18 cellular contexts compared by ENCODE assay signal in genomic region chr12:119692410-119692809, GRCh38. TPM values are rescaled to one million over a fixed set of nuclear protein-coding genes. Genes with fewer than 3 reads are reported as not detected.
DNase-seq lines count a peak whose midpoint lies in the region; ATAC-seq, FAIRE-seq and TF ChIP-seq lines count a peak whose summit lies in the region.
"Had no signal": no experiment of that assay in that cellular context is flagged by ENCODE, and none has a peak within 500 bp of the region (broad histone marks: within the 10 kb centered on the region; RNA-seq: fewer than 3 reads in every experiment).

No MANE protein-coding gene starts in this region.

- POLR2A ChIA-PET in endothelial cell of umbilical vein (lab: Charles Lee) (no interaction called here), WTC11 (lab: Charles Lee) (no interaction called here)

- H3K9me1 ChIP-seq in endothelial cell of umbilical vein (replicated peaks; ENCODE audit: control insufficient read depth, extremely low read depth, insufficient read depth, low read length) = no peaks in the 10 kb centered on the region

- CTCF ChIA-PET in endothelial cell of umbilical vein (lab: Charles Lee) (interaction anchor here (1.0 to 1.6 kb wide), 4 partner anchors 11 to 88 kb away, joined by 3 to 6 read pairs (median 4); partner anchors contain the start of gene PRKAB1), WTC11 (lab: Charles Lee) (no interaction called here)

- BruUV-seq in endothelial cell of umbilical vein (replicated peaks; lab: Mats Ljungman, UMichigan) = no TSS peak

- H3K4me1 Mint-ChIP-seq in T-helper 2 cell treated with Interferon-gamma antibody and Interleukin-4, amounts not matched to agents 5 μg/mL and 100 μg/mL, for 36 hours (ENCODE audit: low read depth) = no peaks in the 10 kb centered on the region
- peaks cover 2% of the 10 kb centered on the region; the same call in 1 of the 2 replicates for H3K4me1 Mint-ChIP-seq in WTC11
- H3K4me1 Mint-ChIP-seq: activated CD4-positive, alpha-beta T cell treated with anti-CD3 and anti-CD28 coated beads, Interleukin-2, amount 10 ng/mL, durations not matched to agents 24 days and 14 days had no signal

- no peaks in the 10 kb centered on the region for H3K79me2 ChIP-seq in endothelial cell of umbilical vein (ENCODE audit: control insufficient read depth, insufficient read depth, low read length)

- no peaks in the 10 kb centered on the region for H3K9me3 Mint-ChIP-seq in T-helper 2 cell treated with Interferon-gamma antibody and Interleukin-4, amounts not matched to agents 5 μg/mL and 100 μg/mL, for 36 hours
- H3K9me3 Mint-ChIP-seq in WTC11 = no peaks in the 10 kb centered on the region
- H3K9me3 Mint-ChIP-seq: activated CD4-positive, alpha-beta T cell treated with anti-CD3 and anti-CD28 coated beads, Interleukin-2, amount 10 ng/mL, durations not matched to agents 24 days and 14 days; memory B cell; stimulated activated memory B cell treated with anti-CD40 and anti-IgM and Interleukin-4, amounts not matched to agents 10 μg/mL and 1 μg/mL and 100 μg/mL, for 72 hours had no signal

- dilution Hi-C loops in endothelial cell of umbilical vein (cut with MboI; ENCODE audit: extremely low pct_ligation_motif_present, low sequenced_read_pairs) = no loop called here

- H3K27me3 ChIP-seq in endothelial cell of umbilical vein (ENCODE audit: control insufficient read depth in 2 of 2, insufficient read depth in 2 of 2, low read length in 2 of 2) = no peaks in the 10 kb centered on the region
- no peaks in the 10 kb centered on the region for H3K27me3 ChIP-seq in pancreas
- H3K27me3 ChIP-seq: BE2C had no signal

- no peak overlapping the region for H3K4me3 Mint-ChIP-seq in T-helper 2 cell treated with Interferon-gamma antibody and Interleukin-4, amounts not matched to agents 5 μg/mL and 100 μg/mL, for 36 hours
- H3K4me3 Mint-ChIP-seq in WTC11 = no peak overlapping the region
- H3K4me3 Mint-ChIP-seq: activated CD4-positive, alpha-beta T cell treated with anti-CD3 and anti-CD28 coated beads, Interleukin-2, amount 10 ng/mL, durations not matched to agents 24 days and 14 days; memory B cell; stimulated activated memory B cell treated with anti-CD40 and anti-IgM and Interleukin-4, amounts not matched to agents 10 μg/mL and 1 μg/mL and 100 μg/mL, for 72 hours had no signal

- H3K27ac Mint-ChIP-seq in T-helper 2 cell treated with Interferon-gamma antibody and Interleukin-4, amounts not matched to agents 5 μg/mL and 100 μg/mL, for 36 hours = no peak overlapping the region
- no peak overlapping the region for H3K27ac Mint-ChIP-seq in WTC11
- H3K27ac Mint-ChIP-seq: memory B cell; stimulated activated memory B cell treated with anti-CD40 and anti-IgM and Interleukin-4, amounts not matched to agents 10 μg/mL and 1 μg/mL and 100 μg/mL, for 72 hours had no signal

- intact Hi-C loops in endothelial cell of umbilical vein (cut with micrococcal nuclease) = no loop called here
- intact Hi-C loops in pancreas (cut with DNase I) = no loop called here

- no peak overlapping the region for H2AFZ ChIP-seq in endothelial cell of umbilical vein (ENCODE audit: low read depth, low read length)

- 66 to 72% methylated on average over 5 of the region's 5 CpGs for WGBS in pancreas, 2 donors

- no peak for TF ChIP-seq POLR2A in endothelial cell of umbilical vein (IDR thresholded peaks at IDR 0.05; ENCODE audit: low read depth, low read length)

- H4K20me1 ChIP-seq in endothelial cell of umbilical vein (replicated peaks; ENCODE audit: control insufficient read depth, extremely low read depth, insufficient read depth, low read length) = no peaks in the 10 kb centered on the region

- peaks cover 30% of the 10 kb centered on the region for H3K4me1 ChIP-seq in endothelial cell of umbilical vein (ENCODE audit: control insufficient read depth, extremely low read depth, insufficient read depth, low read length)
- H3K4me1 ChIP-seq in pancreas = peaks cover 11 to 29% (median 22%) of the 10 kb centered on the region in 3 donors
- H3K4me1 ChIP-seq: prostate gland had no signal

- H3K36me3 ChIP-seq in endothelial cell of umbilical vein (ENCODE audit: control insufficient read depth in 2 of 2, extremely low read depth in 1 of 2, insufficient read depth in 2 of 2, low read length in 2 of 2) (no peaks in the 10 kb centered on the region), pancreas (no peaks in the 10 kb centered on the region)
- H3K36me3 ChIP-seq: prostate gland had no signal

- TF ChIP-seq CTCF in endothelial cell of umbilical vein (IDR thresholded peaks at IDR 0.05; ENCODE audit: extremely low read depth in 1 of 2, insufficient read depth in 1 of 2, low read depth in 1 of 2, low read length in 2 of 2) (no peak), pancreas (IDR thresholded peaks at IDR 0.05) (no peak), WTC11 (IDR thresholded peaks at IDR 0.05) (no peak)

- H3K4me3 ChIP-seq in endothelial cell of umbilical vein (replicated peaks in 1 of 3; ENCODE audit: insufficient read depth in 1 of 3, low read depth in 1 of 3, low read length in 3 of 3) (no peak overlapping the region), pancreas (no peak overlapping the region)
- H3K4me3 ChIP-seq: prostate gland had no signal

- peak overlapping the region; percentile 78 for H3K4me2 ChIP-seq in endothelial cell of umbilical vein (ENCODE audit: insufficient read depth, low read length)

- H3K27ac ChIP-seq in endothelial cell of umbilical vein (ENCODE audit: insufficient read depth, low read depth, low read length) = peak overlapping the region; percentile 50
- peak overlapping the region in 3 of 4 donors; percentile 11 to 31 (median 14) for H3K27ac ChIP-seq in pancreas
- H3K27ac ChIP-seq: prostate gland had no signal

- FAIRE-seq in endothelial cell of umbilical vein (lab: Jason Lieb, UNC) (no peak), pancreas (lab: Jason Lieb, UNC) (no peak)

- peak; percentile 54 for DNase-seq in DMS 273 treated with DMSO at 0.1 percent for 48 hours (lab: John Stamatoyannopoulos, UW)
- peak; percentile 87 for DNase-seq in NCI-H524 treated with DMSO at 0.1 percent for 48 hours (lab: John Stamatoyannopoulos, UW)
- DNase-seq in endothelial cell of umbilical vein (ENCODE audit: low read depth, low spot score) = peak; percentile 85
- no peak for DNase-seq in pancreas
- DNase-seq in T-helper 2 cell treated with Interferon-gamma antibody and Interleukin-4, amounts not matched to agents 5 μg/mL and 100 μg/mL, for 36 hours (ENCODE audit: low spot score) = no peak
- no peak for DNase-seq in activated CD8-positive, alpha-beta memory T cell treated with anti-CD3 and anti-CD28 coated beads, Interleukin-2, amount 50 U/mL, for 4 hours
- DNase-seq in WTC11 (ENCODE audit: low spot score) = no peak
- DNase-seq: activated CD4-positive, alpha-beta T cell treated with anti-CD3 and anti-CD28 coated beads, Interleukin-2, amount 10 ng/mL, durations not matched to agents 24 days and 14 days; activated effector memory CD4-positive, alpha-beta T cell treated with Interleukin-2 at 50 U/mL for 16 hours; KBM-7; NCI-H2107; stimulated activated CD4-positive, alpha-beta T cell treated with anti-CD3 and anti-CD28 coated beads, Interleukin-2, amount 100 ng/mL, for 48 hours; T-helper 1 cell had no signal

- H3K9ac ChIP-seq in endothelial cell of umbilical vein (replicated peaks; ENCODE audit: extremely low read depth, insufficient read depth, low read length) = peak overlapping the region; percentile 40

- H3K9me3 ChIP-seq in endothelial cell of umbilical vein (replicated peaks; ENCODE audit: control insufficient read depth, insufficient read depth, low read length) (no peaks in the 10 kb centered on the region), pancreas (no peaks in the 10 kb centered on the region)
- H3K9me3 ChIP-seq: BE2C, prostate gland had no signal

- H3K27me3 Mint-ChIP-seq in T-helper 2 cell treated with Interferon-gamma antibody and Interleukin-4, amounts not matched to agents 5 μg/mL and 100 μg/mL, for 36 hours (ENCODE audit: low read depth) = no peaks in the 10 kb centered on the region
- H3K27me3 Mint-ChIP-seq in WTC11 (ENCODE audit: low read depth) = no peaks in the 10 kb centered on the region
- H3K27me3 Mint-ChIP-seq: activated CD4-positive, alpha-beta T cell treated with anti-CD3 and anti-CD28 coated beads, Interleukin-2, amount 10 ng/mL, durations not matched to agents 24 days and 14 days; memory B cell; stimulated activated memory B cell treated with anti-CD40 and anti-IgM and Interleukin-4, amounts not matched to agents 10 μg/mL and 1 μg/mL and 100 μg/mL, for 72 hours had no signal

- ATAC-seq in pancreas = peak in 2 of 4 donors; percentile 4 to 13
- no peak for ATAC-seq in WTC11
- ATAC-seq in HG03432 (IDR thresholded peaks at IDR 0.05; ENCODE audit: unreplicated experiment) = no peak
- ATAC-seq: stimulated activated memory B cell treated with anti-CD40 and anti-IgM and Interleukin-4, amounts not matched to agents 10 μg/mL and 1 μg/mL and 100 μg/mL, for 72 hours had no signal

- H3K36me3 Mint-ChIP-seq in T-helper 2 cell treated with Interferon-gamma antibody and Interleukin-4, amounts not matched to agents 5 μg/mL and 100 μg/mL, for 36 hours (ENCODE audit: low read depth) = peaks cover 32% of the 10 kb centered on the region
- peaks cover 47% of the 10 kb centered on the region for H3K36me3 Mint-ChIP-seq in WTC11
- H3K36me3 Mint-ChIP-seq: memory B cell had no signal

TF ChIP-seq in endothelial cell of umbilical vein, 7 proteins besides CTCF, POLR2A, EP300 and RAD21 (continues in another document):
- TF ChIP-seq POLR2AphosphoS5 (IDR thresholded peaks at IDR 0.05; ENCODE audit: insufficient read depth, low read depth, low read length) = peak; percentile 76
- no peak for TF ChIP-seq EZH2 (IDR thresholded peaks at IDR 0.05; ENCODE audit: borderline replicate concordance, low read depth, low read length, severe bottlenecking)
- TF ChIP-seq FOS (IDR thresholded peaks at IDR 0.05; ENCODE audit: borderline replicate concordance, insufficient read depth, low read length) = no peak

TF ChIP-seq in WTC11, 78 proteins besides CTCF, POLR2A, EP300 and RAD21 (continues in another document):
- TF ChIP-seq ATF3 (CRISPR knock-in tag; conservative IDR thresholded peaks at IDR 0.05) (no peak), GRHL2 (CRISPR knock-in tag; IDR thresholded peaks at IDR 0.05; ENCODE audit: insufficient replicate concordance, severe bottlenecking) (no peak)

RNA-seq across cellular contexts. Expression of gene PRKAB1, which starts 24.5 kb away (rescaled TPM):
- total RNA-seq in endothelial cell of umbilical vein = 21.9 and 23.1 TPM in 2 replicates
- polyA plus RNA-seq in endothelial cell of umbilical vein = 25.9 and 27.0 TPM in 2 replicates
- 19.1 and 21.3 TPM in 2 replicates for polyA plus RNA-seq in endothelial cell of umbilical vein (2011; cell fraction: cytosol; rRNA removed)
- polyA plus RNA-seq in endothelial cell of umbilical vein (2011; cell fraction: nucleus; rRNA removed) = 37.7 and 39.3 TPM in 2 replicates
- 15.6 and 16.2 TPM in 2 replicates for polyA plus RNA-seq in endothelial cell of umbilical vein (2012)
- polyA minus RNA-seq in endothelial cell of umbilical vein = 20.9 and 21.7 TPM in 2 replicates
- 26.5 TPM for polyA minus RNA-seq in endothelial cell of umbilical vein (2011; cell fraction: cytosol; rRNA and poly(A)+ RNA removed)
- polyA minus RNA-seq in endothelial cell of umbilical vein (2011; cell fraction: nucleus; rRNA and poly(A)+ RNA removed) = 15.9 and 16.1 TPM in 2 replicates
- total RNA-seq in pancreas = 10 to 100 TPM; 12.4 to 23.7 (median 18.6) TPM
- polyA plus RNA-seq in pancreas = 10 to 100 TPM; 20.6 to 38.2 TPM
- 26.2 to 32.3 TPM (median 26.4 TPM) in 3 replicates for total RNA-seq in WTC11 (2021)

Comparison
In these comparisons a context has a peak if more than half of its experiments do, and no peak if none do; other contexts are left out.
1. DNase-seq: peak in DMS 273 treated with DMSO at 0.1 percent for 48 hours (single experiment), NCI-H524 treated with DMSO at 0.1 percent for 48 hours (single experiment) and endothelial cell of umbilical vein (single experiment); none in pancreas (0 of 6), T-helper 2 cell treated with Interferon-gamma antibody and Interleukin-4, amounts not matched to agents 5 μg/mL and 100 μg/mL, for 36 hours (single experiment), activated CD8-positive, alpha-beta memory T cell treated with anti-CD3 and anti-CD28 coated beads, Interleukin-2, amount 50 U/mL, for 4 hours (single experiment) and WTC11 (single experiment).